ENCODE assay signal across 17 cellular contexts in genomic region chr13:30293995-30294394, GRCh38.
"Had no signal": no experiment of that assay in that cellular context is flagged by ENCODE, and none has a peak within 500 bp of the region (broad histone marks: within the 10 kb centered on the region; RNA-seq: fewer than 3 reads in every experiment).

No MANE protein-coding gene starts in this region.

- H3K27ac ChIP-seq: colonic mucosa, heart left ventricle, neutrophil, psoas muscle, right lobe of liver, testis, transverse colon had no signal

- FAIRE-seq: frontal cortex had no signal

- H3K9me3 ChIP-seq: colonic mucosa, heart left ventricle, mucosa of descending colon, neutrophil, psoas muscle, right lobe of liver, testis, transverse colon had no signal

- DNase-seq: colonic mucosa; dermis blood vessel endothelial cell; heart left ventricle; hippocampal formation; left colon; mucosa of descending colon; naive thymus-derived CD8-positive, alpha-beta T cell; psoas muscle; retina; right lobe of liver; stimulated activated CD4-positive, alpha-beta T cell treated with anti-CD3 and anti-CD28 coated beads, Interleukin-4, amount 100 ng/mL, for 1 hour; stimulated activated naive B cell treated with anti-CD40 and anti-IgM and Interleukin-4, amounts not matched to agents 10 μg/mL and 1 μg/mL and 100 μg/mL, for 72 hours; stimulated activated naive CD8-positive, alpha-beta T cell treated with anti-CD3 and anti-CD28 coated beads, Interleukin-15, amount 100 ng/mL, for 72 hours; testis; transverse colon had no signal

- H3K36me3 ChIP-seq: colonic mucosa, heart left ventricle, neutrophil, right lobe of liver, transverse colon had no signal

- H3K27me3 ChIP-seq: colonic mucosa, heart left ventricle, neutrophil, right lobe of liver, testis, transverse colon had no signal

- H3K4me1 ChIP-seq: colonic mucosa, testis had no signal

- H3K4me3 ChIP-seq: colonic mucosa, heart left ventricle, mucosa of descending colon, psoas muscle, right lobe of liver, testis, transverse colon had no signal

- ATAC-seq: left colon; mucosa of descending colon; naive thymus-derived CD8-positive, alpha-beta T cell; psoas muscle; right lobe of liver; stimulated activated naive B cell treated with anti-CD40 and anti-IgM and Interleukin-4, amounts not matched to agents 10 μg/mL and 1 μg/mL and 100 μg/mL, for 72 hours; stimulated activated naive CD8-positive, alpha-beta T cell treated with anti-CD3 and anti-CD28 coated beads, Interleukin-15, amount 100 ng/mL, for 72 hours had no signal
